ENCODE assay signal across 30 cellular contexts in the genomic region with DNA sequence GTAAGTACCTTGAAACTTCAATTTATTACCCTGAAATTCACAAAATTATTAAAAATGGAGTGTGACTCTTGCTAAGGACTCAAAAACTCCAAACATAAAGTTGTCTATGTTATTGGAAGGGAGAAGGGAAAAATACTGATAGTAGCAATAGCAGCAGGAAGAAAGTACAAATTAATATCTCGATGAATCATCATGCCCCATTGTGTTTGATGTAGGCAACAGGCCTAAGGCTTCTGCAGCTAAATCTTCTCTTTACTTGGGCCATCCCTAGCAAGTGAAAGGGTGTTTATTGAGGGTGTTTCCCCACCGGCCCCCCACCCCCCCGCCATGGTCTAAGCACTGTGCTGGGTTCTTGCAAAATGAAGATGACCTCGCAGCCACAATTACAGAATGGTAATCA. TPM values are rescaled to one million over a fixed set of nuclear protein-coding genes. Genes with fewer than 3 reads are reported as not detected.
DNase-seq lines count a peak whose midpoint lies in the region; FAIRE-seq and TF ChIP-seq lines count a peak whose summit lies in the region.
"Had no signal": no experiment of that assay in that cellular context is flagged by ENCODE, and none has a peak within 500 bp of the region (broad histone marks: within the 10 kb centered on the region; RNA-seq: fewer than 3 reads in every experiment).

No MANE protein-coding gene starts in this region.

- peaks cover 33% of the 10 kb centered on the region for H3K27me3 Mint-ChIP-seq in activated CD4-positive, alpha-beta T cell treated with anti-CD3 and anti-CD28 coated beads, Interleukin-2, amount 10 ng/mL, durations not matched to agents 7 days and 5 days
- peaks cover 27% of the 10 kb centered on the region for H3K27me3 Mint-ChIP-seq in activated CD4-positive, alpha-beta T cell treated with anti-CD3 and anti-CD28 coated beads, Interleukin-2, amount 10 ng/mL, durations not matched to agents 24 days and 14 days
- H3K27me3 Mint-ChIP-seq: stimulated activated memory B cell treated with anti-CD40 and anti-IgM and Interleukin-4, amounts not matched to agents 10 μg/mL and 1 μg/mL and 100 μg/mL, for 72 hours had no signal

- FAIRE-seq in urothelium cell line (lab: Jason Lieb, UNC): no peak
- FAIRE-seq: D721Med, endometrium had no signal

- H3K9me3 Mint-ChIP-seq in activated CD4-positive, alpha-beta T cell treated with anti-CD3 and anti-CD28 coated beads, Interleukin-2, amount 10 ng/mL, durations not matched to agents 7 days and 5 days: peaks cover 2% of the 10 kb centered on the region
- H3K9me3 Mint-ChIP-seq in activated CD4-positive, alpha-beta T cell treated with anti-CD3 and anti-CD28 coated beads, Interleukin-2, amount 10 ng/mL, durations not matched to agents 24 days and 14 days: peaks cover 3% of the 10 kb centered on the region
- H3K9me3 Mint-ChIP-seq: activated T-cell treated with anti-CD3 and anti-CD28 coated beads, Interleukin-2, amount 50 U/mL, for 4 hours; stimulated activated memory B cell treated with anti-CD40 and anti-IgM and Interleukin-4, amounts not matched to agents 10 μg/mL and 1 μg/mL and 100 μg/mL, for 72 hours had no signal

- CTCF ChIA-PET in activated CD4-positive, alpha-beta T cell treated with anti-CD3 and anti-CD28 coated beads, Interleukin-2, amount 10 ng/mL, durations not matched to agents 7 days and 5 days (lab: Charles Lee): interaction anchor here (0.9 to 2.7 kb wide), 7 partner anchors 51 to 558 kb away, joined by 3 to 16 read pairs (median 3); no protein-coding TSS in a partner anchor

- DNase-seq in HCEC 1CT (peak; percentile 14), amniotic epithelial cell (ENCODE audit: low read depth) (peak; percentile 3), fibroblast of mammary gland (ENCODE audit: low read depth) (peak; percentile 35), pulmonary artery endothelial cell (ENCODE audit: low read depth, low spot score) (peak; percentile 29), urothelium cell line (ENCODE audit: low spot score) (no peak)
- DNase-seq in activated CD4-positive, alpha-beta T cell treated with anti-CD3 and anti-CD28 coated beads, Interleukin-2, amount 10 ng/mL, durations not matched to agents 7 days and 5 days: no peak
- no peak for DNase-seq in activated CD4-positive, alpha-beta T cell treated with anti-CD3 and anti-CD28 coated beads, Interleukin-2, amount 10 ng/mL, durations not matched to agents 24 days and 14 days
- DNase-seq: activated naive CD4-positive, alpha-beta T cell; activated T-cell treated with anti-CD3 and anti-CD28 coated beads, Interleukin-2, amount 50 U/mL, for 4 hours; adrenal gland; heart right ventricle; left colon; naive thymus-derived CD4-positive, alpha-beta T cell; NCI-H1694 treated with DMSO at 0.1 percent for 48 hours; NCI-H2171 treated with DMSO at 0.1 percent for 48 hours; NCI-H524; NK-92 treated with Interleukin-12 subunit alpha and Interleukin-12 subunit beta, amount 100 ng/mL, for 24 hours; occipital lobe; retina; spleen; stimulated activated CD4-positive, alpha-beta T cell treated with anti-CD3 and anti-CD28 coated beads, Interleukin-2, amount 100 ng/mL, for 48 hours; T-helper 1 cell; uterus had no signal

- H3K4me1 Mint-ChIP-seq in activated CD4-positive, alpha-beta T cell treated with anti-CD3 and anti-CD28 coated beads, Interleukin-2, amount 10 ng/mL, durations not matched to agents 7 days and 5 days: peaks cover 5% of the 10 kb centered on the region
- peaks cover 11% of the 10 kb centered on the region for H3K4me1 Mint-ChIP-seq in activated CD4-positive, alpha-beta T cell treated with anti-CD3 and anti-CD28 coated beads, Interleukin-2, amount 10 ng/mL, durations not matched to agents 24 days and 14 days
- H3K4me1 Mint-ChIP-seq: stimulated activated memory B cell treated with anti-CD40 and anti-IgM and Interleukin-4, amounts not matched to agents 10 μg/mL and 1 μg/mL and 100 μg/mL, for 72 hours had no signal

- no peak overlapping the region for H3K4me3 ChIP-seq in fibroblast of mammary gland (ENCODE audit: control insufficient read depth, low read depth, low read length)
- H3K4me3 ChIP-seq: adrenal gland, cardiac muscle cell, heart right ventricle, SJSA1, spleen, uterus had no signal

- no peak for TF ChIP-seq CTCF in fibroblast of mammary gland (conservative IDR thresholded peaks at IDR 0.05; ENCODE audit: control insufficient read depth, insufficient read depth, low read depth, low read length)

- no peak overlapping the region for H3K4me3 Mint-ChIP-seq in activated CD4-positive, alpha-beta T cell treated with anti-CD3 and anti-CD28 coated beads, Interleukin-2, amount 10 ng/mL, durations not matched to agents 7 days and 5 days
- no peak overlapping the region for H3K4me3 Mint-ChIP-seq in activated CD4-positive, alpha-beta T cell treated with anti-CD3 and anti-CD28 coated beads, Interleukin-2, amount 10 ng/mL, durations not matched to agents 24 days and 14 days
- H3K4me3 Mint-ChIP-seq: activated T-cell treated with anti-CD3 and anti-CD28 coated beads, Interleukin-2, amount 50 U/mL, for 4 hours; mesothelial cell of epicardium; naive thymus-derived CD4-positive, alpha-beta T cell; stimulated activated memory B cell treated with anti-CD40 and anti-IgM and Interleukin-4, amounts not matched to agents 10 μg/mL and 1 μg/mL and 100 μg/mL, for 72 hours had no signal

- intact Hi-C loops in activated CD4-positive, alpha-beta T cell treated with anti-CD3 and anti-CD28 coated beads, Interleukin-2, amount 10 ng/mL, durations not matched to agents 24 days and 14 days (cut with micrococcal nuclease): loop anchor here (5.0 kb wide), 1 partner anchor 91 kb away; no protein-coding TSS in a partner anchor

- POLR2A ChIA-PET in activated CD4-positive, alpha-beta T cell treated with anti-CD3 and anti-CD28 coated beads, Interleukin-2, amount 10 ng/mL, durations not matched to agents 7 days and 5 days (lab: Charles Lee): no interaction called here

- no peaks in the 10 kb centered on the region for H3K36me3 Mint-ChIP-seq in activated CD4-positive, alpha-beta T cell treated with anti-CD3 and anti-CD28 coated beads, Interleukin-2, amount 10 ng/mL, durations not matched to agents 7 days and 5 days (ENCODE audit: low read depth)
- H3K36me3 Mint-ChIP-seq in activated CD4-positive, alpha-beta T cell treated with anti-CD3 and anti-CD28 coated beads, Interleukin-2, amount 10 ng/mL, durations not matched to agents 24 days and 14 days (ENCODE audit: low read depth): no peaks in the 10 kb centered on the region
- H3K36me3 Mint-ChIP-seq: mesothelial cell of epicardium; naive thymus-derived CD4-positive, alpha-beta T cell; stimulated activated memory B cell treated with anti-CD40 and anti-IgM and Interleukin-4, amounts not matched to agents 10 μg/mL and 1 μg/mL and 100 μg/mL, for 72 hours had no signal

- no peak overlapping the region for H3K27ac Mint-ChIP-seq in activated CD4-positive, alpha-beta T cell treated with anti-CD3 and anti-CD28 coated beads, Interleukin-2, amount 10 ng/mL, durations not matched to agents 7 days and 5 days
- no peak overlapping the region for H3K27ac Mint-ChIP-seq in activated CD4-positive, alpha-beta T cell treated with anti-CD3 and anti-CD28 coated beads, Interleukin-2, amount 10 ng/mL, durations not matched to agents 24 days and 14 days
- H3K27ac Mint-ChIP-seq: mesothelial cell of epicardium; stimulated activated memory B cell treated with anti-CD40 and anti-IgM and Interleukin-4, amounts not matched to agents 10 μg/mL and 1 μg/mL and 100 μg/mL, for 72 hours had no signal

RNA-seq across cellular contexts. Expression of gene SYT16, which starts 26.2 kb away (rescaled TPM):
- under 0.01 and 0.04 TPM in 2 replicates for total RNA-seq in pulmonary artery endothelial cell
- not detected for total RNA-seq in activated CD4-positive, alpha-beta T cell treated with anti-CD3 and anti-CD28 coated beads, Interleukin-2, amount 10 ng/mL, durations not matched to agents 7 days and 5 days
- total RNA-seq in activated CD4-positive, alpha-beta T cell treated with anti-CD3 and anti-CD28 coated beads, Interleukin-2, amount 10 ng/mL, durations not matched to agents 24 days and 14 days: not detected in 2 replicates
- total RNA-seq: activated CD8-positive, alpha-beta memory T cell treated with anti-CD3 and anti-CD28 coated beads for 36 hours; left colon; naive thymus-derived CD4-positive, alpha-beta T cell had no signal

Comparison
In these comparisons a context has a peak if more than half of its experiments do, and no peak if none do; other contexts are left out.
1. DNase-seq: peak in HCEC 1CT (single experiment), amniotic epithelial cell (single experiment), fibroblast of mammary gland (single experiment) and pulmonary artery endothelial cell (single experiment); none in activated CD4-positive, alpha-beta T cell treated with anti-CD3 and anti-CD28 coated beads, Interleukin-2, amount 10 ng/mL, durations not matched to agents 7 days and 5 days (single experiment), activated CD4-positive, alpha-beta T cell treated with anti-CD3 and anti-CD28 coated beads, Interleukin-2, amount 10 ng/mL, durations not matched to agents 24 days and 14 days (single experiment) and urothelium cell line (single experiment).